In the genomic region with DNA sequence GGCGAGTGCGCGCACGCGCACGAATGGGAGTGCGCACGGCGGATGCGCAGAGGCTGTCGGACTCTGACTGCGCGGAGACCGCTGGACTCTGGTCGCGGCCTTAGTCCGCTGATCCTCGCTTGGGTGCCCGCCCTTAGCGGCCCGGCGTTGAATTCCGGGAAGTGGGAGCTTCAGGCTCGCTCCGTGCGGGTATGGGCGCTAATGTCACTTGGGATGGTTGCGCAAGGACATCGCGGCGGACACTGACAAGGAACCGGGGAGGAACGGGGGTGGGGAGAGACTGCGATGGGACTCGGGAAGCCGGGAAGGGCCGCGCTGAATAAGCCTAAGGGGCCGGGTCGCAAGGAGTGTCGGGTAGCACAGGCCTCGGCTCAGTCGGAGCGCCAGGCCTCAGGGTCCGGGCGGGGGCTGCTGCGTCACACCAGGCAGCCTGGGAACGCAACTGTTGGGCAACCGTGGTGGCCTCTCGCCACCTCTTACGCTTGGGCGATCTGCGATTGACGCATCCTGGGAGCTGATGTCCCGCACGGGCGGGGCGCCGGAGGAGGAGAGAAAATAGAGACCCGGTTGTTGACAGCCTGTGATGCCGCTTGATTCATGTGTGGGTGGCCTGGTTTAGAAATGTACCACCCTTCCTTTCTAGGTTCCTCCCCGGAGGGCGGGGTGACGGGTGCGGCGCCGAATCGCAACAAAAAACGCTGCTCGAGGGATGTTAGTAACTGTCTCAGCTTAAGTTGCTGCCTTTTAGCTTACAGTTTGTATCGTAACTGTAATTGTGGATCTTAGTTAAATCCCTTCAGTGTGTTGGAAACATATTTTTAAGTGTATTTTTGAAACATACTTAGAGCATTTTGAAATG, we compare ENCODE assay signal across 8 cellular contexts. TPM values are rescaled to one million over a fixed set of nuclear protein-coding genes. Genes with fewer than 3 reads are reported as not detected.
DNase-seq lines count a peak whose midpoint lies in the region; ATAC-seq and TF ChIP-seq lines count a peak whose summit lies in the region.

No MANE protein-coding gene starts in this region.

- TF ChIP-seq RAD21 in IMR-90 (IDR thresholded peaks at IDR 0.05; ENCODE audit: low read length): no peak

- peak overlapping the region; percentile 93 to 98 for H3K4me3 Mint-ChIP-seq in activated T-cell treated with anti-CD3 and anti-CD28 coated beads, Interleukin-2, amount 50 U/mL, for 72 hours

- H3K56ac ChIP-seq in IMR-90 (ENCODE audit: extremely low read depth, insufficient read depth, low read length): peak overlapping the region; percentile 75

- no peaks in the 10 kb centered on the region for H3K9me3 Mint-ChIP-seq in activated T-cell treated with anti-CD3 and anti-CD28 coated beads, Interleukin-2, amount 50 U/mL, for 72 hours

- peak overlapping the region; percentile 99 for H2AK9ac ChIP-seq in IMR-90 (replicated peaks; ENCODE audit: low read depth, low read length, poor library complexity)

- dilution Hi-C loops in IMR-90 (cut with HindIII; ENCODE audit: low sequenced_read_pairs, unreplicated experiment): no loop called here

- TSS peak; percentile 44 for BruUV-seq in IMR-90 (replicated peaks; lab: Mats Ljungman, UMichigan)
- BruUV-seq in Panc1 (replicated peaks; lab: Mats Ljungman, UMichigan): no TSS peak

- ATAC-seq in GM21529 (IDR thresholded peaks at IDR 0.05; ENCODE audit: unreplicated experiment) (peak; percentile 62), IMR-90 (ENCODE audit: low read depth) (peak; percentile 52), Panc1 (peak; percentile 80)
- peak; percentile 80 to 81 for ATAC-seq in activated T-cell treated with anti-CD3 and anti-CD28 coated beads, Interleukin-2, amount 50 U/mL, for 72 hours (replicated peaks in 1 of 2)

- H4K8ac ChIP-seq in IMR-90 (ENCODE audit: low read depth in 2 of 2, low read length in 2 of 2): peak overlapping the region; percentile 74 to 96

- TF ChIP-seq POLR2A in IMR-90 (IDR thresholded peaks at IDR 0.05; ENCODE audit: low read depth, low read length) (peak; percentile 86), esophagus muscularis mucosa (IDR thresholded peaks at IDR 0.05; ENCODE audit: low read depth) (peak; percentile 95)

- H3K4me1 Mint-ChIP-seq in activated T-cell treated with anti-CD3 and anti-CD28 coated beads, Interleukin-2, amount 50 U/mL, for 72 hours (ENCODE audit: low read depth): peaks cover 71% of the 10 kb centered on the region

- H4K20me1 ChIP-seq in IMR-90 (ENCODE audit: insufficient read depth, low read length): peaks cover 26% of the 10 kb centered on the region

- peak overlapping the region; percentile 79 for H4K91ac ChIP-seq in IMR-90 (ENCODE audit: insufficient read depth, low read depth, low read length)

- H3K27ac ChIP-seq in IMR-90 (ENCODE audit: insufficient read depth, low read length) (peak overlapping the region; percentile 98), Panc1 (ENCODE audit: low read length) (peak overlapping the region; percentile 94), esophagus muscularis mucosa (replicated peaks in 1 of 4) (peak overlapping the region; percentile 94 to 100 (median 100)), muscle layer of duodenum (ENCODE audit: low read length) (peak overlapping the region; percentile 97)

- H3K4me1 ChIP-seq in IMR-90 (ENCODE audit: control insufficient read depth, insufficient read depth, low read length): no peaks in the 10 kb centered on the region
- H3K4me1 ChIP-seq in Panc1 (ENCODE audit: control insufficient read depth, insufficient read depth, low read length): peaks cover 21% of the 10 kb centered on the region; the same call in 1 of the 2 replicates
- H3K4me1 ChIP-seq in esophagus muscularis mucosa: peaks cover 35 to 69% (median 61%) of the 10 kb centered on the region in 4 donors
- peaks cover 9 to 28% of the 10 kb centered on the region in 2 donors for H3K4me1 ChIP-seq in muscle layer of duodenum (ENCODE audit: control insufficient read depth in 1 of 2, insufficient read depth in 2 of 2, low read length in 2 of 2)

- WGBS in IMR-90 (ENCODE audit: extremely low coverage in 2 of 2, insufficient read length in 1 of 2), 2 experiments: 1% methylated on average over 30 of the region's 71 CpGs; no CpG with 5 or more reads in 1 of the 2 experiments
- 2% methylated on average over 46 of the region's 71 CpGs for WGBS in esophagus muscularis mucosa

- peak overlapping the region; percentile 98 for H3K27ac Mint-ChIP-seq in activated T-cell treated with anti-CD3 and anti-CD28 coated beads, Interleukin-2, amount 50 U/mL, for 72 hours

- no peaks in the 10 kb centered on the region for H3K9me1 ChIP-seq in IMR-90 (ENCODE audit: insufficient read depth, low read length)

- H3K79me1 ChIP-seq in IMR-90 (ENCODE audit: low read depth in 1 of 2, low read length in 2 of 2): peaks cover 2 to 22% of the 10 kb centered on the region in 2 experiments; a peak in 2 of 4 replicates

- H3K27me3 ChIP-seq in IMR-90 (ENCODE audit: control insufficient read depth, insufficient read depth, low read length) (no peaks in the 10 kb centered on the region), Panc1 (ENCODE audit: control insufficient read depth, insufficient read depth, low read length) (no peaks in the 10 kb centered on the region), esophagus muscularis mucosa (no peaks in the 10 kb centered on the region), muscle layer of duodenum (ENCODE audit: low read depth, low read length) (no peaks in the 10 kb centered on the region)

- no peak for TF ChIP-seq CTCF in IMR-90 (conservative IDR thresholded peaks at IDR 0.05; ENCODE audit: low read depth, low read length)
- no peak for TF ChIP-seq CTCF in Panc1 (IDR thresholded peaks at IDR 0.05)
- no peak for TF ChIP-seq CTCF in esophagus muscularis mucosa (IDR thresholded peaks at IDR 0.05)

- peak overlapping the region; percentile 93 for H3K4ac ChIP-seq in IMR-90 (ENCODE audit: low read depth, low read length)

- H3K27me3 Mint-ChIP-seq in activated T-cell treated with anti-CD3 and anti-CD28 coated beads, Interleukin-2, amount 50 U/mL, for 72 hours (ENCODE audit: low read depth): no peaks in the 10 kb centered on the region

- peak overlapping the region; percentile 83 for H4K5ac ChIP-seq in IMR-90 (ENCODE audit: low read depth, low read length)

- H3K9ac ChIP-seq in IMR-90 (ENCODE audit: low read depth, low read length): peak overlapping the region; percentile 97

- in situ Hi-C loops in IMR-90 (cut with MboI; ENCODE audit: low sequenced_read_pairs) (no loop called here), Panc1 (cut with HindIII; ENCODE audit: low pct_unique_long_range_greater_than_20kb, low sequenced_read_pairs) (no loop called here)

- H2BK20ac ChIP-seq in IMR-90 (ENCODE audit: low read depth, low read length): no peak overlapping the region; the same call in 1 of the 2 replicates

- peak overlapping the region; percentile 94 for H2BK5ac ChIP-seq in IMR-90 (ENCODE audit: low read depth, low read length, poor library complexity, severe bottlenecking)

- TF ChIP-seq EP300 in esophagus muscularis mucosa (IDR thresholded peaks at IDR 0.05): peak; percentile 91

- peak overlapping the region; percentile 68 for H3K4me2 ChIP-seq in IMR-90 (ENCODE audit: low read depth, low read length)

- H3K36me3 ChIP-seq in IMR-90 (ENCODE audit: control insufficient read depth, insufficient read depth, low read length) (no peaks in the 10 kb centered on the region), Panc1 (ENCODE audit: control insufficient read depth, insufficient read depth, low read length) (peaks cover 12% of the 10 kb centered on the region), esophagus muscularis mucosa (peaks cover 4 to 17% (median 9%) of the 10 kb centered on the region in 4 donors), muscle layer of duodenum (ENCODE audit: control insufficient read depth in 1 of 2, insufficient read depth in 2 of 2, low read length in 2 of 2) (peaks cover 1 to 15% of the 10 kb centered on the region in 2 donors)

- CTCF ChIA-PET in IMR-90 (lab: Yijun Ruan, JAX) (interaction anchor here (0.6 kb wide), 2 partner anchors 59 to 296 kb away, joined by 3 to 4 read pairs; no protein-coding TSS in a partner anchor), Panc1 (lab: Charles Lee) (no interaction called here)

- intact Hi-C loops in IMR-90 (cut with micrococcal nuclease): no loop called here
- intact Hi-C loops in Panc1 (cut with micrococcal nuclease; ENCODE audit: unreplicated experiment): loop anchor here (1.0 kb wide), 1 partner anchor 103 kb away; no protein-coding TSS in a partner anchor
- intact Hi-C loops in esophagus muscularis mucosa (cut with DNase I): loop anchor here (10.0 kb wide), 1 partner anchor 155 kb away; a partner anchor contains a TSS

- H3K4me3 ChIP-seq in IMR-90 (ENCODE audit: insufficient read depth, low read depth, low read length) (peak overlapping the region; percentile 81), Panc1 (ENCODE audit: low read depth in 2 of 2, low read length in 2 of 2) (peak overlapping the region; percentile 70 to 93), esophagus muscularis mucosa (peak overlapping the region; percentile 84 to 94 (median 89)), muscle layer of duodenum (ENCODE audit: low read depth in 1 of 2, low read length in 2 of 2) (peak overlapping the region; percentile 69 to 83)

- H3K36me3 Mint-ChIP-seq in activated T-cell treated with anti-CD3 and anti-CD28 coated beads, Interleukin-2, amount 50 U/mL, for 72 hours (ENCODE audit: insufficient read depth in 2 of 2): peaks cover 9 to 21% of the 10 kb centered on the region in 2 donors

- H3K18ac ChIP-seq in IMR-90 (ENCODE audit: low read depth, low read length): peak overlapping the region; percentile 88

- H2AK5ac ChIP-seq in IMR-90 (ENCODE audit: low read depth, low read length): peak overlapping the region; percentile 89

- POLR2A ChIA-PET in IMR-90 (lab: Charles Lee; ENCODE audit: unreplicated experiment) (interaction anchor here (0.7 kb wide), 1 partner anchor 107 kb away, joined by 3 read pairs; no protein-coding TSS in a partner anchor), Panc1 (lab: Charles Lee) (interaction anchor here (0.6 to 1.6 kb wide), 2 partner anchors 91 to 159 kb away, joined by 4 read pairs; no protein-coding TSS in a partner anchor)

- H2BK15ac ChIP-seq in IMR-90 (ENCODE audit: low read depth, low read length): no peak overlapping the region; the same call in 2 of the 3 replicates

- H3K14ac ChIP-seq in IMR-90 (replicated peaks; ENCODE audit: low read depth, low read length): peak overlapping the region; percentile 95

- H3K9me3 ChIP-seq in IMR-90 (ENCODE audit: control insufficient read depth, insufficient read depth, low read length): no peaks in the 10 kb centered on the region
- no peaks in the 10 kb centered on the region for H3K9me3 ChIP-seq in Panc1 (ENCODE audit: control insufficient read depth, insufficient read depth, low read depth, low read length)
- no peaks in the 10 kb centered on the region for H3K9me3 ChIP-seq in esophagus muscularis mucosa
- H3K9me3 ChIP-seq in muscle layer of duodenum (ENCODE audit: control insufficient read depth in 1 of 2, low read length in 2 of 2): no peaks in the 10 kb centered on the region

- DNase-seq in DMS153 treated with DMSO at 0.1 percent for 48 hours (lab: John Stamatoyannopoulos, UW; ENCODE audit: unreplicated experiment): peak; percentile 34
- peak; percentile 95 for DNase-seq in IMR-90
- DNase-seq in Panc1 (ENCODE audit: low read depth, low spot score): peak; percentile 79
- DNase-seq in activated T-cell treated with anti-CD3 and anti-CD28 coated beads, Interleukin-2, amount 50 U/mL, for 72 hours: peak; percentile 95 to 98
- DNase-seq in esophagus muscularis mucosa (ENCODE audit: extremely low spot score): peak; percentile 99
- DNase-seq in stimulated activated CD8-positive, alpha-beta memory T cell treated with anti-CD3 and anti-CD28 coated beads, Interleukin-7, amount 100 ng/mL, for 24 hours (ENCODE audit: low read depth): peak; percentile 85

- H2BK120ac ChIP-seq in IMR-90 (ENCODE audit: low read depth, low read length): peak overlapping the region; percentile 54; the same call in 1 of the 2 replicates

- H3K23ac ChIP-seq in IMR-90 (ENCODE audit: low read depth, low read length): peak overlapping the region; percentile 82

- peak overlapping the region; percentile 99 for H2AFZ ChIP-seq in IMR-90 (replicated peaks; ENCODE audit: low read length, poor library complexity)

RNA-seq across cellular contexts. Expression of a gene that starts 0.5 kb away (rescaled TPM):
- 33.7 and 61.7 TPM in 2 replicates for total RNA-seq in IMR-90 (2012; rRNA removed)
- 12.3 and 12.8 TPM in 2 replicates for polyA plus RNA-seq in IMR-90 (2012; rRNA removed)
- 0.67 and 1.3 TPM in 2 replicates for polyA plus RNA-seq in IMR-90 (2012; cell fraction: cytosol; rRNA removed)
- 4.8 and 51.8 TPM in 2 replicates for polyA plus RNA-seq in IMR-90 (2012; cell fraction: nucleus; rRNA removed; ENCODE audit: low replicate concordance)
- 36.5 TPM for total RNA-seq in Panc1 (2021; ENCODE audit: unreplicated experiment)
- polyA plus RNA-seq in Panc1 (2012; ENCODE audit: insufficient read length): 11.6 TPM
- total RNA-seq in activated T-cell treated with anti-CD3 and anti-CD28 coated beads, Interleukin-2, amount 50 U/mL, for 72 hours: 10 to 100 TPM; 66.4 to 67.4 TPM
- total RNA-seq in esophagus muscularis mucosa: 10 to 100 TPM; 25.8 to 69.3 (median 34.5) TPM

Comparison
In these comparisons a context has a peak if more than half of its experiments do, and no peak if none do; other contexts are left out.
1. Peak in every context shown above with its lines: DNase-seq, ATAC-seq, H3K4me3 ChIP-seq and H3K27ac ChIP-seq.
2. DNase-seq: peak in every context shown above with its lines; median percentile 99 in esophagus muscularis mucosa; 96 in activated T-cell treated with anti-CD3 and anti-CD28 coated beads, Interleukin-2, amount 50 U/mL, for 72 hours; 95 in IMR-90; 85 in stimulated activated CD8-positive, alpha-beta memory T cell treated with anti-CD3 and anti-CD28 coated beads, Interleukin-7, amount 100 ng/mL, for 24 hours; 79 in Panc1; 34 in DMS153 treated with DMSO at 0.1 percent for 48 hours.